1 cellular context compared by ENCODE assay signal in genomic region chr10:101617824-101618568, GRCh38.
TF ChIP-seq lines count a peak whose summit lies in the region.

No MANE protein-coding gene starts in this region.

TF ChIP-seq in GM23338, 12 proteins besides CTCF, POLR2A, EP300 and RAD21 (continued from another document):
- TF ChIP-seq ZNF462 (CRISPR knock-in tag; IDR thresholded peaks at IDR 0.05) (no peak), ZNF114 (CRISPR knock-in tag; IDR thresholded peaks at IDR 0.05) (no peak), STAT1 (IDR thresholded peaks at IDR 0.05; ENCODE audit: unreplicated experiment) (no peak), EZH2phosphoT487 (IDR thresholded peaks at IDR 0.05; ENCODE audit: unreplicated experiment) (no peak), ETS1 (IDR thresholded peaks at IDR 0.05) (no peak), REST (IDR thresholded peaks at IDR 0.05; ENCODE audit: unreplicated experiment) (no peak), NANOG (IDR thresholded peaks at IDR 0.05; ENCODE audit: borderline replicate concordance) (no peak)
TF ChIP-seq in GM23338: peak in this region for 0.
